2 cellular contexts compared by ENCODE assay signal in the genomic region with DNA sequence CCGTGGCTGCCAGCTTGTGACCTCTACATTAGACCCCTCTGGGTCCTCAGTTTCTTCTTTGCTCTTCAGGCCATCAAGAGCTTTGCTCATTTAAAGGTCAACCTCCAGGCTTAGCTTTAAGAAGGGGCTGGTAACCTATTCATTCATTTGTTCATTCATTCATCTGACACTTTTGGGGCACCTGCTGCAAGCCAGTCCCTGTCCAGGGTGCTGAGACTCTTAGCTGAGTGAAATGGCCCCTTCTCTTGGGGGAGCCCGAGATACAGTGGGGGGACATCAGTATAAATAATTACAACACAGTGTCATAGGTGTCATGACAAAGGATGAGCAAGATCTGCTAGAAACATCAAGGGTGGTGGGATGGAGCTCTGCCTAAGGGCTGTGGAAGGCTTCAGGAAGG.
A peak's percentile ranks its signal among the peaks of the same experiment; 100 is the strongest.
TF ChIP-seq lines count a peak whose summit lies in the region.

No MANE protein-coding gene starts in this region.

TF ChIP-seq in IMR-90, 13 proteins besides CTCF, POLR2A, EP300 and RAD21:
- TF ChIP-seq RCOR1 (IDR thresholded peaks at IDR 0.05; ENCODE audit: insufficient replicate concordance, low read length) (peak; percentile 39), MAFK (IDR thresholded peaks at IDR 0.05; ENCODE audit: low read depth, low read length) (no peak)
TF ChIP-seq in IMR-90: peak in this region for 1.

TF ChIP-seq in GM12878, 131 proteins besides CTCF, POLR2A, EP300 and RAD21:
- TF ChIP-seq, protein P1, sequence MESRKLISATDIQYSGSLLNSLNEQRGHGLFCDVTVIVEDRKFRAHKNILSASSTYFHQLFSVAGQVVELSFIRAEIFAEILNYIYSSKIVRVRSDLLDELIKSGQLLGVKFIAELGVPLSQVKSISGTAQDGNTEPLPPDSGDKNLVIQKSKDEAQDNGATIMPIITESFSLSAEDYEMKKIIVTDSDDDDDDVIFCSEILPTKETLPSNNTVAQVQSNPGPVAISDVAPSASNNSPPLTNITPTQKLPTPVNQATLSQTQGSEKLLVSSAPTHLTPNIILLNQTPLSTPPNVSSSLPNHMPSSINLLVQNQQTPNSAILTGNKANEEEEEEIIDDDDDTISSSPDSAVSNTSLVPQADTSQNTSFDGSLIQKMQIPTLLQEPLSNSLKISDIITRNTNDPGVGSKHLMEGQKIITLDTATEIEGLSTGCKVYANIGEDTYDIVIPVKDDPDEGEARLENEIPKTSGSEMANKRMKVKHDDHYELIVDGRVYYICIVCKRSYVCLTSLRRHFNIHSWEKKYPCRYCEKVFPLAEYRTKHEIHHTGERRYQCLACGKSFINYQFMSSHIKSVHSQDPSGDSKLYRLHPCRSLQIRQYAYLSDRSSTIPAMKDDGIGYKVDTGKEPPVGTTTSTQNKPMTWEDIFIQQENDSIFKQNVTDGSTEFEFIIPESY (IDR thresholded peaks at IDR 0.05), result no peak
- TF ChIP-seq REST (IDR thresholded peaks at IDR 0.05; ENCODE audit: low read depth, low read length), result peak; percentile 80
- no peak for TF ChIP-seq ETV6 (conservative IDR thresholded peaks at IDR 0.05 in 1 of 2, IDR thresholded peaks at IDR 0.05 in 1 of 2; ENCODE audit: borderline replicate concordance in 1 of 2, low read depth in 1 of 2)
